Comparison of ENCODE assay signal across 8 cellular contexts in the genomic region with DNA sequence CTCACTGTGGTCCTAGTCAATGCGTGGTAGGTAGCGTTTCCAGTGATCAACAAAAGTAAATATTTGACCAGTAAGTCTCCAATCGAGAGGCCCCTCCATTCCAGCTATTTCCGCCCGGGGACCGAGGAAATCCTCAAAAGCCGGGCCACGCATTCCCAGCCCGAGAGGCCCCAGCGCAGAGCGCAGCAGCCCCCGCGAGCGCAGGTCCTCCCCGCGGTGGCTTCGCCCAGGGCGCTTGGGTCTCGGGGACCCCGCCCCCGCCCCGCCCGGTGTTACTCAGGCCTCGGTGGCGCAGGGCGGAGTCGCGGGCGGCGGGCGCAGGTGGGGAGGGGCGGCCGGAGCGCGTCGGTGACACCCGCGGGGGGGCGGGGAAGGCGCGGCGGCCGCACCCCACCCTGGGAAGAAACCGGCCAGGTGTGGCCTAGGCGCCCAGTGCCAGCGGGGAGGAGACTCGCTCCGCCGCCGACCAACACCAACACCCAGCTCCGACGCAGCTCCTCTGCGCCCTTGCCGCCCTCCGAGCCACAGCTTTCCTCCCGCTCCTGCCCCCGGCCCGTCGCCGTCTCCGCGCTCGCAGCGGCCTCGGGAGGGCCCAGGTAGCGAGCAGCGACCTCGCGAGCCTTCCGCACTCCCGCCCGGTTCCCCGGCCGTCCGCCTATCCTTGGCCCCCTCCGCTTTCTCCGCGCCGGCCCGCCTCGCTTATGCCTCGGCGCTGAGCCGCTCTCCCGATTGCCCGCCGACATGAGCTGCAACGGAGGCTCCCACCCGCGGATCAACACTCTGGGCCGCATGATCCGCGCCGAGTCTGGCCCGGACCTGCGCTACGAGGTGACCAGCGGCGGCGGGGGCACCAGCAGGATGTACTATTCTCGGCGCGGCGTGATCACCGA. TPM values are rescaled to one million over a fixed set of nuclear protein-coding genes. Genes with fewer than 3 reads are reported as not detected.
DNase-seq lines count a peak whose midpoint lies in the region; ATAC-seq and TF ChIP-seq lines count a peak whose summit lies in the region.

A gene with protein sequence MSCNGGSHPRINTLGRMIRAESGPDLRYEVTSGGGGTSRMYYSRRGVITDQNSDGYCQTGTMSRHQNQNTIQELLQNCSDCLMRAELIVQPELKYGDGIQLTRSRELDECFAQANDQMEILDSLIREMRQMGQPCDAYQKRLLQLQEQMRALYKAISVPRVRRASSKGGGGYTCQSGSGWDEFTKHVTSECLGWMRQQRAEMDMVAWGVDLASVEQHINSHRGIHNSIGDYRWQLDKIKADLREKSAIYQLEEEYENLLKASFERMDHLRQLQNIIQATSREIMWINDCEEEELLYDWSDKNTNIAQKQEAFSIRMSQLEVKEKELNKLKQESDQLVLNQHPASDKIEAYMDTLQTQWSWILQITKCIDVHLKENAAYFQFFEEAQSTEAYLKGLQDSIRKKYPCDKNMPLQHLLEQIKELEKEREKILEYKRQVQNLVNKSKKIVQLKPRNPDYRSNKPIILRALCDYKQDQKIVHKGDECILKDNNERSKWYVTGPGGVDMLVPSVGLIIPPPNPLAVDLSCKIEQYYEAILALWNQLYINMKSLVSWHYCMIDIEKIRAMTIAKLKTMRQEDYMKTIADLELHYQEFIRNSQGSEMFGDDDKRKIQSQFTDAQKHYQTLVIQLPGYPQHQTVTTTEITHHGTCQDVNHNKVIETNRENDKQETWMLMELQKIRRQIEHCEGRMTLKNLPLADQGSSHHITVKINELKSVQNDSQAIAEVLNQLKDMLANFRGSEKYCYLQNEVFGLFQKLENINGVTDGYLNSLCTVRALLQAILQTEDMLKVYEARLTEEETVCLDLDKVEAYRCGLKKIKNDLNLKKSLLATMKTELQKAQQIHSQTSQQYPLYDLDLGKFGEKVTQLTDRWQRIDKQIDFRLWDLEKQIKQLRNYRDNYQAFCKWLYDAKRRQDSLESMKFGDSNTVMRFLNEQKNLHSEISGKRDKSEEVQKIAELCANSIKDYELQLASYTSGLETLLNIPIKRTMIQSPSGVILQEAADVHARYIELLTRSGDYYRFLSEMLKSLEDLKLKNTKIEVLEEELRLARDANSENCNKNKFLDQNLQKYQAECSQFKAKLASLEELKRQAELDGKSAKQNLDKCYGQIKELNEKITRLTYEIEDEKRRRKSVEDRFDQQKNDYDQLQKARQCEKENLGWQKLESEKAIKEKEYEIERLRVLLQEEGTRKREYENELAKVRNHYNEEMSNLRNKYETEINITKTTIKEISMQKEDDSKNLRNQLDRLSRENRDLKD (N-terminal part only) (plus strand): TSS at position 497 of the 890 bp plus-strand sequence. CDS start 245 bp downstream, at position 742.

- peak; percentile 90 to 93 for DNase-seq in Caco-2
- peak; percentile 81 for DNase-seq in WERI-Rb-1
- peak; percentile 96 for DNase-seq in epithelial cell of esophagus (ENCODE audit: low read depth)
- peak; percentile 91 to 92 for DNase-seq in thyroid gland

- no peak for TF ChIP-seq CTCF in Caco-2 (IDR thresholded peaks at IDR 0.05; ENCODE audit: insufficient read depth in 1 of 2, low read depth in 1 of 2, low read length in 1 of 2, severe bottlenecking in 1 of 2, unreplicated experiment in 1 of 2)
- TF ChIP-seq CTCF in WERI-Rb-1 (IDR thresholded peaks at IDR 0.05; ENCODE audit: low read depth, low read length): no peak
- no peak for TF ChIP-seq CTCF in epithelial cell of esophagus (IDR thresholded peaks at IDR 0.05; ENCODE audit: insufficient read depth, low read depth, low read length, missing control alignments)
- peak in 1 of 6 experiments; percentile 12 for TF ChIP-seq CTCF in thyroid gland (IDR thresholded peaks at IDR 0.05)

- H3K4me1 ChIP-seq in Caco-2 (peaks cover 51% of the 10 kb centered on the region), HUES48 (ENCODE audit: control insufficient read depth, insufficient read depth, low read length) (peaks cover 35% of the 10 kb centered on the region), mucosa of rectum (ENCODE audit: control insufficient read depth in 2 of 2, insufficient read depth in 2 of 2, low read length in 2 of 2) (peaks cover 10 to 15% of the 10 kb centered on the region in 2 donors), thyroid gland (peaks cover 13 to 16% of the 10 kb centered on the region in 2 donors)

- TSS peak; percentile 46 for BruUV-seq in Caco-2 (replicated peaks; lab: Mats Ljungman, UMichigan)

- POLR2A ChIA-PET in Caco-2 (lab: Charles Lee): interaction anchor here (0.5 to 1.4 kb wide), 8 partner anchors 20 to 166 kb away, joined by 3 to 13 read pairs (median 4); a partner anchor contains a TSS

- H3K4me3 ChIP-seq in Caco-2 (ENCODE audit: low read depth, low read length): peak within 1 kb of the TSS; percentile 95
- peak within 1 kb of the TSS; percentile 83 for H3K4me3 ChIP-seq in HUES48 (ENCODE audit: low read depth, low read length)
- H3K4me3 ChIP-seq in WERI-Rb-1 (ENCODE audit: low read depth, low read length): peak within 1 kb of the TSS; percentile 49
- H3K4me3 ChIP-seq in epithelial cell of esophagus (ENCODE audit: low read length): peak within 1 kb of the TSS; percentile 92
- peak within 1 kb of the TSS; percentile 81 to 88 for H3K4me3 ChIP-seq in mucosa of rectum (ENCODE audit: low read length in 2 of 2)
- peak within 1 kb of the TSS; percentile 21 to 79 (median 76) for H3K4me3 ChIP-seq in thyroid gland (replicated peaks in 1 of 3)

- H3K9me3 Mint-ChIP-seq in Caco-2 (ENCODE audit: unreplicated experiment): no peaks in the 10 kb centered on the region

- peak within 1 kb of the TSS; percentile 91 for H3K27ac Mint-ChIP-seq in Caco-2 (ENCODE audit: unreplicated experiment)

- H3K27me3 Mint-ChIP-seq in Caco-2 (ENCODE audit: insufficient read depth, unreplicated experiment): no peaks in the 10 kb centered on the region

- no peak for ATAC-seq in HG02840 (IDR thresholded peaks at IDR 0.05; ENCODE audit: low FRiP score, unreplicated experiment)
- no peak for ATAC-seq in GM18907 (IDR thresholded peaks at IDR 0.05; ENCODE audit: unreplicated experiment)

- H3K4me3 Mint-ChIP-seq in Caco-2 (ENCODE audit: unreplicated experiment): peak within 1 kb of the TSS; percentile 92

- CTCF ChIA-PET in Caco-2 (lab: Charles Lee): interaction anchor here (1.2 kb wide), 1 partner anchor 152 kb away, joined by 5 read pairs; a partner anchor contains a TSS

- peaks cover 39% of the 10 kb centered on the region for H3K36me3 Mint-ChIP-seq in Caco-2 (ENCODE audit: insufficient read depth, unreplicated experiment)

- H3K9me3 ChIP-seq in Caco-2 (no peaks in the 10 kb centered on the region), HUES48 (ENCODE audit: control insufficient read depth, insufficient read depth, low read length) (no peaks in the 10 kb centered on the region), WERI-Rb-1 (ENCODE audit: severe bottlenecking) (peaks cover 13% of the 10 kb centered on the region), mucosa of rectum (ENCODE audit: control insufficient read depth in 2 of 2, low read length in 2 of 2) (no peaks in the 10 kb centered on the region), thyroid gland (no peaks in the 10 kb centered on the region)

- no peaks in the 10 kb centered on the region for H3K27me3 ChIP-seq in Caco-2 (replicated peaks; ENCODE audit: control insufficient read depth, insufficient read depth, low read length)
- peaks cover 55% of the 10 kb centered on the region for H3K27me3 ChIP-seq in HUES48 (ENCODE audit: control insufficient read depth, insufficient read depth, low read length)
- H3K27me3 ChIP-seq in WERI-Rb-1 (ENCODE audit: insufficient read depth, low read depth, severe bottlenecking): no peaks in the 10 kb centered on the region
- H3K27me3 ChIP-seq in mucosa of rectum (ENCODE audit: control insufficient read depth in 2 of 2, insufficient read depth in 2 of 2, low read length in 2 of 2): peaks cover 5 to 9% of the 10 kb centered on the region in 2 donors
- H3K27me3 ChIP-seq in thyroid gland: no peaks in the 10 kb centered on the region

- peak within 1 kb of the TSS; percentile 91 for H3K27ac ChIP-seq in HUES48 (ENCODE audit: low read depth, low read length)
- peak within 1 kb of the TSS; percentile 62 for H3K27ac ChIP-seq in WERI-Rb-1
- peak within 1 kb of the TSS; percentile 96 to 98 for H3K27ac ChIP-seq in mucosa of rectum (ENCODE audit: low read depth in 2 of 2, low read length in 2 of 2)
- H3K27ac ChIP-seq in thyroid gland: peak within 1 kb of the TSS; percentile 94 to 98 (median 95)

- peaks cover 40% of the 10 kb centered on the region for H3K4me1 Mint-ChIP-seq in Caco-2 (ENCODE audit: low read depth, unreplicated experiment)

- intact Hi-C loops in Caco-2 (cut with micrococcal nuclease; ENCODE audit: unreplicated experiment) (loop anchor here (1.0 to 5.0 kb wide), 3 partner anchors 8 to 75 kb away; no protein-coding TSS in a partner anchor), thyroid gland (cut with DNase I) (no loop called here)

- H3K36me3 ChIP-seq in Caco-2 (ENCODE audit: control insufficient read depth, insufficient read depth, low read length) (no peaks in the 10 kb centered on the region), HUES48 (ENCODE audit: control insufficient read depth, insufficient read depth, low read length) (no peaks in the 10 kb centered on the region), WERI-Rb-1 (no peaks in the 10 kb centered on the region), mucosa of rectum (ENCODE audit: control insufficient read depth in 2 of 2, insufficient read depth in 2 of 2, low read length in 2 of 2) (no peaks in the 10 kb centered on the region), thyroid gland (no peaks in the 10 kb centered on the region)

- H3K9ac ChIP-seq in HUES48 (ENCODE audit: low read depth, low read length) (peak within 1 kb of the TSS; percentile 59), mucosa of rectum (ENCODE audit: low read depth in 1 of 2, low read length in 2 of 2) (peak within 1 kb of the TSS; percentile 87 to 99)

- 1 to 2% methylated on average over 17 to 29 of the region's 105 CpGs for WGBS in thyroid gland, 2 donors

- peak; percentile 86 to 96 for TF ChIP-seq POLR2A in thyroid gland (IDR thresholded peaks at IDR 0.05)

RNA-seq across cellular contexts. Expression of the gene that starts here (rescaled TPM):
- 191 and 193 TPM in 2 replicates for total RNA-seq in Caco-2 (2022)
- 100 to 1,000 TPM; 122 to 176 (median 145) TPM for total RNA-seq in thyroid gland
